Comparison of ENCODE assay signal across 1 cellular context in the genomic region with DNA sequence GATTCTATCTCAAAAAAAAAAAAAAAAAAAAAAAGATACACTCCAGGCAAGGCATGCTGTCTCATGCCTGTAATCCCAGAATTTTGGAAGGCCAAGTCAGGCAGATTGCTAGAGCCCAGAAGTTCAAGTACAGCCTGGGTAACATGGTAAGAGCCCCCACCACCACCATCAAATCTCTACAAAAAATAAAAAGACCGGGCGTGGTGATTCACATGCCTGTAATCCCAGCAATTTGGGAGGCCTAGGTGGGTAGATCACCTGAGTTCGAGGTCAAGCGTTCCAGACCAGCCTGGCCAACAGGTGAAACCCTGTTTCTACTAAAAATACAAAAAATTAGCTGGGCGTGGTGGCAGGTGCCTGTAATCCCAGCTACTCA.
TF ChIP-seq lines count a peak whose summit lies in the region.

No MANE protein-coding gene starts in this region.

TF ChIP-seq in GM23338, 12 proteins besides CTCF, POLR2A, EP300 and RAD21 (continued from another document):
- TF ChIP-seq NANOG (IDR thresholded peaks at IDR 0.05; ENCODE audit: borderline replicate concordance) (no peak), POLR2AphosphoS5 (IDR thresholded peaks at IDR 0.05; ENCODE audit: low read depth) (no peak)
